1 cellular context compared by ENCODE assay signal in genomic region chr17:50479522-50480141, GRCh38.
TF ChIP-seq lines count a peak whose summit lies in the region.

No MANE protein-coding gene starts in this region.

TF ChIP-seq in K562, 482 proteins besides CTCF, POLR2A, EP300 and RAD21 (continues in another document):
- no peak for TF ChIP-seq TAF7 (tag; IDR thresholded peaks at IDR 0.05)
- TF ChIP-seq NR1H2 (CRISPR knock-in tag; IDR thresholded peaks at IDR 0.05) = no peak
- no peak for TF ChIP-seq ZNF263 (CRISPR knock-in tag; IDR thresholded peaks at IDR 0.05; ENCODE audit: borderline replicate concordance)
- TF ChIP-seq GABPB1 (CRISPR knock-in tag; IDR thresholded peaks at IDR 0.05) = peak; percentile 38; the same call in 1 of the 2 replicates
- no peak for TF ChIP-seq FOXA3 (CRISPR knock-in tag; conservative IDR thresholded peaks at IDR 0.05 in 1 of 2, IDR thresholded peaks at IDR 0.05 in 1 of 2)
- no peak for TF ChIP-seq EGR1 (conservative IDR thresholded peaks at IDR 0.05)
- TF ChIP-seq MBD2 (IDR thresholded peaks at IDR 0.05; ENCODE audit: borderline replicate concordance, low read depth) = no peak
- TF ChIP-seq, protein P1, sequence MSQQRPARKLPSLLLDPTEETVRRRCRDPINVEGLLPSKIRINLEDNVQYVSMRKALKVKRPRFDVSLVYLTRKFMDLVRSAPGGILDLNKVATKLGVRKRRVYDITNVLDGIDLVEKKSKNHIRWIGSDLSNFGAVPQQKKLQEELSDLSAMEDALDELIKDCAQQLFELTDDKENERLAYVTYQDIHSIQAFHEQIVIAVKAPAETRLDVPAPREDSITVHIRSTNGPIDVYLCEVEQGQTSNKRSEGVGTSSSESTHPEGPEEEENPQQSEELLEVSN (IDR thresholded peaks at IDR 0.05; ENCODE audit: borderline replicate concordance in 1 of 2, extremely low read depth in 1 of 2, insufficient read depth in 1 of 2, insufficient read length in 1 of 2, low read depth in 1 of 2, low read length in 1 of 2, poor library complexity in 1 of 2, severe bottlenecking in 1 of 2) = peak; percentile 66 to 89
- no peak for TF ChIP-seq MECOM (CRISPR knock-in tag; IDR thresholded peaks at IDR 0.05)
- TF ChIP-seq TAF1 (IDR thresholded peaks at IDR 0.05; ENCODE audit: control insufficient read depth, extremely low read depth, insufficient read depth, low read length, severe bottlenecking) = peak; percentile 30
- TF ChIP-seq TBP (optimal IDR thresholded peaks at IDR 0.05; ENCODE audit: low read depth, low read length) = peak; percentile 19
- TF ChIP-seq ZNF740 (CRISPR knock-in tag; IDR thresholded peaks at IDR 0.05) = no peak
- TF ChIP-seq ZNF740 (tag; IDR thresholded peaks at IDR 0.05) = no peak
- TF ChIP-seq HDAC8 (tag; IDR thresholded peaks at IDR 0.05) = no peak
- no peak for TF ChIP-seq NR4A1 (CRISPR knock-in tag; IDR thresholded peaks at IDR 0.05)
- no peak for TF ChIP-seq NR4A1 (tag; IDR thresholded peaks at IDR 0.05)
- no peak for TF ChIP-seq SIRT6 (IDR thresholded peaks at IDR 0.05; ENCODE audit: low read depth, low read length)
- no peak for TF ChIP-seq PML (IDR thresholded peaks at IDR 0.05; ENCODE audit: low read length)
- no peak for TF ChIP-seq CEBPZ (IDR thresholded peaks at IDR 0.05; ENCODE audit: borderline replicate concordance, low read depth, low read length)
- peak in 1 of 2 experiments; percentile 10; a peak in 1 of 4 replicates for TF ChIP-seq HDAC1 (IDR thresholded peaks at IDR 0.05)
- no peak for TF ChIP-seq GATAD2B (IDR thresholded peaks at IDR 0.05; ENCODE audit: borderline replicate concordance)
- no peak for TF ChIP-seq MCM3 (IDR thresholded peaks at IDR 0.05)
- no peak for TF ChIP-seq ETV1 (tag; conservative IDR thresholded peaks at IDR 0.05; ENCODE audit: low read depth)
- peak in 2 of 3 experiments; percentile 21 to 50 for TF ChIP-seq YY1 (IDR thresholded peaks at IDR 0.05; ENCODE audit: borderline replicate concordance in 1 of 3, control insufficient read depth in 1 of 3, extremely low read depth in 1 of 3, insufficient read depth in 3 of 3, insufficient read length in 1 of 3, insufficient replicate concordance in 2 of 3, low read depth in 1 of 3, low read length in 2 of 3)
- TF ChIP-seq PRMT5 (CRISPR knock-in tag; IDR thresholded peaks at IDR 0.05) = no peak
- peak; percentile 40; the same call in 1 of the 2 replicates for TF ChIP-seq RB1 (IDR thresholded peaks at IDR 0.05; ENCODE audit: low read depth)
- no peak for TF ChIP-seq ZNF280A (IDR thresholded peaks at IDR 0.05; ENCODE audit: low read depth, partially characterized antibody)
- no peak for TF ChIP-seq ZNF766 (CRISPR knock-in tag; conservative IDR thresholded peaks at IDR 0.05)
- no peak for TF ChIP-seq SMARCA5 (IDR thresholded peaks at IDR 0.05)
- TF ChIP-seq TEAD4 (IDR thresholded peaks at IDR 0.05; ENCODE audit: low read length) = no peak
- no peak for TF ChIP-seq TEAD4 (CRISPR knock-in tag; IDR thresholded peaks at IDR 0.05; ENCODE audit: borderline replicate concordance)
- TF ChIP-seq HEY1 (CRISPR knock-in tag; IDR thresholded peaks at IDR 0.05; ENCODE audit: borderline replicate concordance) = no peak
- no peak for TF ChIP-seq ZNF644 (tag; IDR thresholded peaks at IDR 0.05; ENCODE audit: low read depth)
- TF ChIP-seq ZNF184 (CRISPR knock-in tag; IDR thresholded peaks at IDR 0.05) = no peak
- no peak for TF ChIP-seq FOXO4 (CRISPR knock-in tag; IDR thresholded peaks at IDR 0.05)
- TF ChIP-seq DIDO1 (tag; IDR thresholded peaks at IDR 0.05; ENCODE audit: low read depth) = no peak
- TF ChIP-seq, protein P2, sequence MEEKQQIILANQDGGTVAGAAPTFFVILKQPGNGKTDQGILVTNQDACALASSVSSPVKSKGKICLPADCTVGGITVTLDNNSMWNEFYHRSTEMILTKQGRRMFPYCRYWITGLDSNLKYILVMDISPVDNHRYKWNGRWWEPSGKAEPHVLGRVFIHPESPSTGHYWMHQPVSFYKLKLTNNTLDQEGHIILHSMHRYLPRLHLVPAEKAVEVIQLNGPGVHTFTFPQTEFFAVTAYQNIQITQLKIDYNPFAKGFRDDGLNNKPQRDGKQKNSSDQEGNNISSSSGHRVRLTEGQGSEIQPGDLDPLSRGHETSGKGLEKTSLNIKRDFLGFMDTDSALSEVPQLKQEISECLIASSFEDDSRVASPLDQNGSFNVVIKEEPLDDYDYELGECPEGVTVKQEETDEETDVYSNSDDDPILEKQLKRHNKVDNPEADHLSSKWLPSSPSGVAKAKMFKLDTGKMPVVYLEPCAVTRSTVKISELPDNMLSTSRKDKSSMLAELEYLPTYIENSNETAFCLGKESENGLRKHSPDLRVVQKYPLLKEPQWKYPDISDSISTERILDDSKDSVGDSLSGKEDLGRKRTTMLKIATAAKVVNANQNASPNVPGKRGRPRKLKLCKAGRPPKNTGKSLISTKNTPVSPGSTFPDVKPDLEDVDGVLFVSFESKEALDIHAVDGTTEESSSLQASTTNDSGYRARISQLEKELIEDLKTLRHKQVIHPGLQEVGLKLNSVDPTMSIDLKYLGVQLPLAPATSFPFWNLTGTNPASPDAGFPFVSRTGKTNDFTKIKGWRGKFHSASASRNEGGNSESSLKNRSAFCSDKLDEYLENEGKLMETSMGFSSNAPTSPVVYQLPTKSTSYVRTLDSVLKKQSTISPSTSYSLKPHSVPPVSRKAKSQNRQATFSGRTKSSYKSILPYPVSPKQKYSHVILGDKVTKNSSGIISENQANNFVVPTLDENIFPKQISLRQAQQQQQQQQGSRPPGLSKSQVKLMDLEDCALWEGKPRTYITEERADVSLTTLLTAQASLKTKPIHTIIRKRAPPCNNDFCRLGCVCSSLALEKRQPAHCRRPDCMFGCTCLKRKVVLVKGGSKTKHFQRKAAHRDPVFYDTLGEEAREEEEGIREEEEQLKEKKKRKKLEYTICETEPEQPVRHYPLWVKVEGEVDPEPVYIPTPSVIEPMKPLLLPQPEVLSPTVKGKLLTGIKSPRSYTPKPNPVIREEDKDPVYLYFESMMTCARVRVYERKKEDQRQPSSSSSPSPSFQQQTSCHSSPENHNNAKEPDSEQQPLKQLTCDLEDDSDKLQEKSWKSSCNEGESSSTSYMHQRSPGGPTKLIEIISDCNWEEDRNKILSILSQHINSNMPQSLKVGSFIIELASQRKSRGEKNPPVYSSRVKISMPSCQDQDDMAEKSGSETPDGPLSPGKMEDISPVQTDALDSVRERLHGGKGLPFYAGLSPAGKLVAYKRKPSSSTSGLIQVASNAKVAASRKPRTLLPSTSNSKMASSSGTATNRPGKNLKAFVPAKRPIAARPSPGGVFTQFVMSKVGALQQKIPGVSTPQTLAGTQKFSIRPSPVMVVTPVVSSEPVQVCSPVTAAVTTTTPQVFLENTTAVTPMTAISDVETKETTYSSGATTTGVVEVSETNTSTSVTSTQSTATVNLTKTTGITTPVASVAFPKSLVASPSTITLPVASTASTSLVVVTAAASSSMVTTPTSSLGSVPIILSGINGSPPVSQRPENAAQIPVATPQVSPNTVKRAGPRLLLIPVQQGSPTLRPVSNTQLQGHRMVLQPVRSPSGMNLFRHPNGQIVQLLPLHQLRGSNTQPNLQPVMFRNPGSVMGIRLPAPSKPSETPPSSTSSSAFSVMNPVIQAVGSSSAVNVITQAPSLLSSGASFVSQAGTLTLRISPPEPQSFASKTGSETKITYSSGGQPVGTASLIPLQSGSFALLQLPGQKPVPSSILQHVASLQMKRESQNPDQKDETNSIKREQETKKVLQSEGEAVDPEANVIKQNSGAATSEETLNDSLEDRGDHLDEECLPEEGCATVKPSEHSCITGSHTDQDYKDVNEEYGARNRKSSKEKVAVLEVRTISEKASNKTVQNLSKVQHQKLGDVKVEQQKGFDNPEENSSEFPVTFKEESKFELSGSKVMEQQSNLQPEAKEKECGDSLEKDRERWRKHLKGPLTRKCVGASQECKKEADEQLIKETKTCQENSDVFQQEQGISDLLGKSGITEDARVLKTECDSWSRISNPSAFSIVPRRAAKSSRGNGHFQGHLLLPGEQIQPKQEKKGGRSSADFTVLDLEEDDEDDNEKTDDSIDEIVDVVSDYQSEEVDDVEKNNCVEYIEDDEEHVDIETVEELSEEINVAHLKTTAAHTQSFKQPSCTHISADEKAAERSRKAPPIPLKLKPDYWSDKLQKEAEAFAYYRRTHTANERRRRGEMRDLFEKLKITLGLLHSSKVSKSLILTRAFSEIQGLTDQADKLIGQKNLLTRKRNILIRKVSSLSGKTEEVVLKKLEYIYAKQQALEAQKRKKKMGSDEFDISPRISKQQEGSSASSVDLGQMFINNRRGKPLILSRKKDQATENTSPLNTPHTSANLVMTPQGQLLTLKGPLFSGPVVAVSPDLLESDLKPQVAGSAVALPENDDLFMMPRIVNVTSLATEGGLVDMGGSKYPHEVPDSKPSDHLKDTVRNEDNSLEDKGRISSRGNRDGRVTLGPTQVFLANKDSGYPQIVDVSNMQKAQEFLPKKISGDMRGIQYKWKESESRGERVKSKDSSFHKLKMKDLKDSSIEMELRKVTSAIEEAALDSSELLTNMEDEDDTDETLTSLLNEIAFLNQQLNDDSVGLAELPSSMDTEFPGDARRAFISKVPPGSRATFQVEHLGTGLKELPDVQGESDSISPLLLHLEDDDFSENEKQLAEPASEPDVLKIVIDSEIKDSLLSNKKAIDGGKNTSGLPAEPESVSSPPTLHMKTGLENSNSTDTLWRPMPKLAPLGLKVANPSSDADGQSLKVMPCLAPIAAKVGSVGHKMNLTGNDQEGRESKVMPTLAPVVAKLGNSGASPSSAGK (IDR thresholded peaks at IDR 0.05) = peak; percentile 78
- TF ChIP-seq ZFP1 (CRISPR knock-in tag; IDR thresholded peaks at IDR 0.05) = no peak
- no peak for TF ChIP-seq MBD1 (CRISPR knock-in tag; IDR thresholded peaks at IDR 0.05)
- TF ChIP-seq HNRNPH1 (optimal IDR thresholded peaks at IDR 0.05; ENCODE audit: low read depth, low read length) = no peak
- no peak for TF ChIP-seq NCOR1 (IDR thresholded peaks at IDR 0.05)
- no peak for TF ChIP-seq FOXP1 (CRISPR knock-in tag; IDR thresholded peaks at IDR 0.05)
